24 cellular contexts compared by ENCODE assay signal in the genomic region with DNA sequence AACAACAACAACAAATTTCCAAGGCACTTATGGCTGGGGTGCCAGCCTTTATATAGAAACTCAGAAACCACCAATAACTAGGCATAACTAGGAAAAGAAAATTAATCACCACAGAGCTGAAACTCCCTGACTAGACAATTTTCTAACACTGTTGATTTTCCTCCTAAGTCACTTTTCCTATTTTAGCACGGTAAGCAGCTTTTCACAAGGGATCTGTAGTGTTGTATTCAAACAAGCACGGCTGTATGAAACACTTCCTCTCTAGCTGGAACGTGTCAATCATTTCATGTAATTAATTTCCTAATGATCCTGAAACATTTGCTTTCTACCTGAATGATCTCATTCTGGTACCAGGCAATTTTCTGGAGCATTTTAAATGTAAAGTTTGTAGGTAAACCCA.
DNase-seq lines count a peak whose midpoint lies in the region; ATAC-seq and TF ChIP-seq lines count a peak whose summit lies in the region.
"Had no signal": no experiment of that assay in that cellular context is flagged by ENCODE, and none has a peak within 500 bp of the region (broad histone marks: within the 10 kb centered on the region; RNA-seq: fewer than 3 reads in every experiment).

No MANE protein-coding gene starts in this region.

- no peaks in the 10 kb centered on the region for H3K9me2 ChIP-seq in MM.1S (replicated peaks; ENCODE audit: insufficient read depth, low read length)

- H3K27ac ChIP-seq in MM.1S (ENCODE audit: low read length) (no peak overlapping the region), SK-N-MC (no peak overlapping the region), mesenchymal stem cell (ENCODE audit: low read length, poor library complexity, severe bottlenecking) (no peak overlapping the region), subcutaneous abdominal adipose tissue (ENCODE audit: low read depth, low read length) (peak overlapping the region; percentile 25)
- H3K27ac ChIP-seq: BLaER1 treated with 17β-estradiol and CSF1 and Interleukin-3, amounts not matched to agents 10 nM and 100 nM; brain microvascular endothelial cell; tibial artery had no signal

- H4K8ac ChIP-seq in mesenchymal stem cell (ENCODE audit: low read length) = no peak overlapping the region

- no peaks in the 10 kb centered on the region for H4K20me1 ChIP-seq in MM.1S (ENCODE audit: insufficient read depth, low read length)
- H4K20me1 ChIP-seq: BLaER1 treated with 17β-estradiol and CSF1 and Interleukin-3, amounts not matched to agents 10 nM and 100 nM had no signal

- H3F3A ChIP-seq in MM.1S (ENCODE audit: insufficient read depth, low read length) = no peaks in the 10 kb centered on the region

- H2BK15ac ChIP-seq in mesenchymal stem cell (ENCODE audit: low read depth, poor library complexity, severe bottlenecking) = no peak overlapping the region

- H2AFZ ChIP-seq in MM.1S (ENCODE audit: low read length) (no peak overlapping the region), mesenchymal stem cell (ENCODE audit: low read depth, low read length) (no peak overlapping the region)

- no peaks in the 10 kb centered on the region for H3K9me3 ChIP-seq in MM.1S (replicated peaks; ENCODE audit: insufficient read depth, low read length)
- no peaks in the 10 kb centered on the region for H3K9me3 ChIP-seq in SK-N-MC (ENCODE audit: low read depth, low read length)
- H3K9me3 ChIP-seq in mesenchymal stem cell (ENCODE audit: control insufficient read depth, low read length) = no peaks in the 10 kb centered on the region
- H3K9me3 ChIP-seq in subcutaneous abdominal adipose tissue (ENCODE audit: control insufficient read depth in 5 of 5, low read length in 5 of 5) = no peaks in the 10 kb centered on the region
- H3K9me3 ChIP-seq: BLaER1 treated with 17β-estradiol and CSF1 and Interleukin-3, amounts not matched to agents 10 nM and 100 nM; tibial artery had no signal

- H2BK5ac ChIP-seq in mesenchymal stem cell (ENCODE audit: low read depth, low read length, poor library complexity, severe bottlenecking) = no peak overlapping the region

- H3K36me3 ChIP-seq in MM.1S (replicated peaks; ENCODE audit: insufficient read depth, low read length) (no peaks in the 10 kb centered on the region), SK-N-MC (ENCODE audit: insufficient read depth, low read length) (no peaks in the 10 kb centered on the region), mesenchymal stem cell (ENCODE audit: control insufficient read depth in 1 of 2, insufficient read depth in 2 of 2, low read depth in 1 of 2, low read length in 2 of 2) (no peaks in the 10 kb centered on the region), subcutaneous abdominal adipose tissue (ENCODE audit: control insufficient read depth in 5 of 5, insufficient read depth in 5 of 5, low read length in 5 of 5) (no peaks in the 10 kb centered on the region)
- H3K36me3 ChIP-seq: BLaER1 treated with 17β-estradiol and CSF1 and Interleukin-3, amounts not matched to agents 10 nM and 100 nM; brain microvascular endothelial cell; tibial artery had no signal

- no peak overlapping the region for H3K23ac ChIP-seq in mesenchymal stem cell (ENCODE audit: low read length in 2 of 2)

- H2BK120ac ChIP-seq in mesenchymal stem cell (ENCODE audit: low read depth, low read length) = no peak overlapping the region

- no peak overlapping the region for H2BK12ac ChIP-seq in mesenchymal stem cell (ENCODE audit: low read length in 2 of 2)

- H3K4me1 ChIP-seq in MM.1S (ENCODE audit: low read length) (peaks cover 13% of the 10 kb centered on the region; the same call in 1 of the 2 replicates), mesenchymal stem cell (ENCODE audit: control insufficient read depth, insufficient read depth, low read depth, low read length) (no peaks in the 10 kb centered on the region), subcutaneous abdominal adipose tissue (ENCODE audit: control insufficient read depth in 5 of 5, insufficient read depth in 5 of 5, low read length in 5 of 5) (peaks cover 0 to 19% (median 7%) of the 10 kb centered on the region in 5 donors)

- WGBS in mesenchymal stem cell = 37% methylated on average over 3 of the region's 3 CpGs

- H3K9ac ChIP-seq in MM.1S (ENCODE audit: low read length) (no peak overlapping the region), SK-N-MC (ENCODE audit: insufficient read length) (no peak overlapping the region), mesenchymal stem cell (ENCODE audit: low read length) (no peak overlapping the region), subcutaneous abdominal adipose tissue (ENCODE audit: low read length in 5 of 5) (no peak overlapping the region)
- H3K9ac ChIP-seq: BLaER1 treated with 17β-estradiol and CSF1 and Interleukin-3, amounts not matched to agents 10 nM and 100 nM had no signal

- no peak overlapping the region for H2AK5ac ChIP-seq in mesenchymal stem cell (ENCODE audit: low read length, severe bottlenecking)

- H3K14ac ChIP-seq in mesenchymal stem cell (ENCODE audit: low read length in 2 of 2) = no peak overlapping the region

- H3K27me3 ChIP-seq in MM.1S (replicated peaks; ENCODE audit: insufficient read depth, low read length) (no peaks in the 10 kb centered on the region), mesenchymal stem cell (ENCODE audit: control insufficient read depth in 1 of 2, insufficient read depth in 1 of 2, low read length in 2 of 2) (no peaks in the 10 kb centered on the region), subcutaneous abdominal adipose tissue (ENCODE audit: control insufficient read depth in 5 of 5, insufficient read depth in 4 of 5, low read length in 5 of 5) (no peaks in the 10 kb centered on the region)
- H3K27me3 ChIP-seq: BLaER1 treated with 17β-estradiol and CSF1 and Interleukin-3, amounts not matched to agents 10 nM and 100 nM; brain microvascular endothelial cell; tibial artery had no signal

- no peak for TF ChIP-seq CTCF in MM.1S (IDR thresholded peaks at IDR 0.05; ENCODE audit: low read length)

- H3K4ac ChIP-seq in mesenchymal stem cell (ENCODE audit: low read depth in 1 of 2, low read length in 2 of 2) = no peak overlapping the region

- H3K79me2 ChIP-seq in MM.1S (ENCODE audit: low read length) = no peaks in the 10 kb centered on the region

- H3K4me3 ChIP-seq in MM.1S (ENCODE audit: low read length) = no peak overlapping the region
- H3K4me3 ChIP-seq in SK-N-MC = peak overlapping the region; percentile 48
- no peak overlapping the region for H3K4me3 ChIP-seq in mesenchymal stem cell (ENCODE audit: insufficient read depth in 1 of 2, low read depth in 1 of 2, low read length in 2 of 2)
- no peak overlapping the region for H3K4me3 ChIP-seq in subcutaneous abdominal adipose tissue (ENCODE audit: low read depth in 1 of 5, low read length in 5 of 5)
- H3K4me3 ChIP-seq: BLaER1 treated with 17β-estradiol and CSF1 and Interleukin-3, amounts not matched to agents 10 nM and 100 nM; tibial artery had no signal

- no peaks in the 10 kb centered on the region for H3K79me1 ChIP-seq in mesenchymal stem cell (replicated peaks; ENCODE audit: low read length, poor library complexity, severe bottlenecking)

- DNase-seq in MM.1S (peak; percentile 18), SK-N-MC (ENCODE audit: low read depth, low spot score) (no peak), mesenchymal stem cell (peak; percentile 12), NCI-H1436 treated with DMSO at 0.1 percent for 48 hours (lab: John Stamatoyannopoulos, UW) (no peak)
- no peak for DNase-seq in stimulated activated CD4-positive, alpha-beta T cell treated with anti-CD3 and anti-CD28 coated beads, Interleukin-12 subunit alpha, Interleukin-12 subunit beta, amount 100 ng/mL, for 4 hours
- DNase-seq: activated CD4-positive, alpha-beta T cell treated with anti-CD3 and anti-CD28 coated beads, Interleukin-2, amount 50 U/mL, for 4 hours; activated CD4-positive, CD25-positive, alpha-beta regulatory T cell; activated naive CD4-positive, alpha-beta T cell treated with anti-CD3 and anti-CD28 coated beads, Interleukin-2, amount 10 ng/mL, durations not matched to agents 7 days and 5 days; brain microvascular endothelial cell; DMS79; GDM1; H9; head of caudate nucleus; MV-4-11; NCI-H1694 treated with DMSO at 0.1 percent for 48 hours; NCI-H2171; NCI-H524; stimulated activated CD8-positive, alpha-beta memory T cell treated with anti-CD3 and anti-CD28 coated beads, Interleukin-4, amount 100 ng/mL, for 48 hours; stimulated activated naive CD8-positive, alpha-beta T cell treated with anti-CD3 and anti-CD28 coated beads, Interleukin-15, amount 100 ng/mL, for 72 hours; T-helper 1 cell; tibial artery had no signal

- no peak overlapping the region for H4K91ac ChIP-seq in mesenchymal stem cell (ENCODE audit: low read length)

- ATAC-seq in HG02973 (IDR thresholded peaks at IDR 0.05; ENCODE audit: unreplicated experiment) = no peak
- ATAC-seq: stimulated activated naive CD8-positive, alpha-beta T cell treated with anti-CD3 and anti-CD28 coated beads, Interleukin-15, amount 100 ng/mL, for 72 hours had no signal

- H3K18ac ChIP-seq in mesenchymal stem cell (ENCODE audit: low read depth in 1 of 2, low read length in 2 of 2) = no peak overlapping the region

- H3K4me2 ChIP-seq in MM.1S (ENCODE audit: low read depth, low read length) (peak overlapping the region; percentile 36), mesenchymal stem cell (ENCODE audit: low read length, poor library complexity, severe bottlenecking) (no peak overlapping the region)

Comparison
In these comparisons a context has a peak if more than half of its experiments do, and no peak if none do; other contexts are left out.
1. DNase-seq: peak in MM.1S (single experiment) and mesenchymal stem cell (single experiment); none in SK-N-MC (single experiment), NCI-H1436 treated with DMSO at 0.1 percent for 48 hours (single experiment) and stimulated activated CD4-positive, alpha-beta T cell treated with anti-CD3 and anti-CD28 coated beads, Interleukin-12 subunit alpha, Interleukin-12 subunit beta, amount 100 ng/mL, for 4 hours (single experiment).